8 cellular contexts compared by ENCODE assay signal in genomic region chr3:111070772-111071256, GRCh38. TPM values are rescaled to one million over a fixed set of nuclear protein-coding genes. Genes with fewer than 3 reads are reported as not detected.
A peak's percentile ranks its signal among the peaks of the same experiment; 100 is the strongest.
DNase-seq lines count a peak whose midpoint lies in the region; ATAC-seq, FAIRE-seq and TF ChIP-seq lines count a peak whose summit lies in the region.

No MANE protein-coding gene starts in this region.

- H3K9me3 Mint-ChIP-seq in activated T-cell treated with anti-CD3 and anti-CD28 coated beads, Interleukin-2, amount 50 U/mL, for 4 hours, result no peaks in the 10 kb centered on the region
- H3K9me3 Mint-ChIP-seq in central memory CD8-positive, alpha-beta T cell, result no peaks in the 10 kb centered on the region

- H3K36me3 ChIP-seq in SJCRH30 (no peaks in the 10 kb centered on the region), right lobe of liver (no peaks in the 10 kb centered on the region), subcutaneous abdominal adipose tissue (ENCODE audit: control insufficient read depth in 5 of 5, insufficient read depth in 5 of 5, low read length in 5 of 5) (no peaks in the 10 kb centered on the region)

- FAIRE-seq in urothelium cell line (lab: Jason Lieb, UNC), result no peak
- no peak for FAIRE-seq in HTR-8/SVneo (lab: Jason Lieb, UNC)

- no peak for ATAC-seq in activated T-cell treated with anti-CD3 and anti-CD28 coated beads, Interleukin-2, amount 50 U/mL, for 4 hours
- peak; percentile 7 for ATAC-seq in central memory CD8-positive, alpha-beta T cell (replicated peaks; ENCODE audit: extremely low read depth, poor library complexity, severe bottlenecking)
- peak in 2 of 4 donors; percentile 1 to 52 for ATAC-seq in right lobe of liver

- peak overlapping the region; percentile 99 for H3K4me3 ChIP-seq in SJCRH30
- H3K4me3 ChIP-seq in right lobe of liver, result peak overlapping the region; percentile 81 to 87 (median 82)
- H3K4me3 ChIP-seq in subcutaneous abdominal adipose tissue (ENCODE audit: low read depth in 1 of 5, low read length in 5 of 5), result peak overlapping the region; percentile 83 to 96 (median 90)

- peak overlapping the region; percentile 91 for H3K4me3 Mint-ChIP-seq in activated T-cell treated with anti-CD3 and anti-CD28 coated beads, Interleukin-2, amount 50 U/mL, for 4 hours
- H3K4me3 Mint-ChIP-seq in central memory CD8-positive, alpha-beta T cell, result peak overlapping the region; percentile 96

- TF ChIP-seq POLR2A in right lobe of liver (IDR thresholded peaks at IDR 0.05), result no peak

- H3K4me1 ChIP-seq in SJCRH30, result 0 out of 2 replicates have a peak, but pooled peaks cover 5% of the 10 kb centered on the region
- peaks cover 0 to 10% (median 2%) of the 10 kb centered on the region in 4 donors for H3K4me1 ChIP-seq in right lobe of liver
- H3K4me1 ChIP-seq in subcutaneous abdominal adipose tissue (ENCODE audit: control insufficient read depth in 5 of 5, insufficient read depth in 5 of 5, low read length in 5 of 5), result peaks cover 0 to 35% (median 27%) of the 10 kb centered on the region in 5 donors

- no peaks in the 10 kb centered on the region for H3K36me3 Mint-ChIP-seq in activated T-cell treated with anti-CD3 and anti-CD28 coated beads, Interleukin-2, amount 50 U/mL, for 4 hours (ENCODE audit: insufficient read depth)
- H3K36me3 Mint-ChIP-seq in central memory CD8-positive, alpha-beta T cell (ENCODE audit: insufficient read depth), result peaks cover 5% of the 10 kb centered on the region

- H3K27ac Mint-ChIP-seq in central memory CD8-positive, alpha-beta T cell (ENCODE audit: low read depth), result peak overlapping the region; percentile 86

- intact Hi-C loops in right lobe of liver (cut with DNase I), result loop anchor here in 1 of 2 donors (10.0 kb wide), 1 partner anchor 56 kb away; no protein-coding TSS in a partner anchor

- DNase-seq in activated T-cell treated with anti-CD3 and anti-CD28 coated beads, Interleukin-2, amount 50 U/mL, for 4 hours, result peak; percentile 11
- DNase-seq in activated T-cell treated with anti-CD3 and anti-CD28 coated beads for 4 hours, result no peak
- no peak for DNase-seq in SJCRH30
- DNase-seq in central memory CD8-positive, alpha-beta T cell (ENCODE audit: low spot score in 2 of 2), result no peak
- peak in 1 of 3 donors; percentile 35 for DNase-seq in right lobe of liver
- DNase-seq in urothelium cell line (ENCODE audit: low spot score), result no peak
- DNase-seq in HTR-8/SVneo (ENCODE audit: insufficient read length, low spot score), result no peak

- WGBS in right lobe of liver (ENCODE audit: insufficient coverage, low coverage, low lambda C conversion rate, missing lambda C conversion rate), result under 1% methylated on average over 18 of the region's 23 CpGs

- no peaks in the 10 kb centered on the region for H3K9me3 ChIP-seq in SJCRH30 (replicated peaks)
- no peaks in the 10 kb centered on the region for H3K9me3 ChIP-seq in right lobe of liver
- H3K9me3 ChIP-seq in subcutaneous abdominal adipose tissue (ENCODE audit: control insufficient read depth in 5 of 5, low read length in 5 of 5), result no peaks in the 10 kb centered on the region

- H3K4me1 Mint-ChIP-seq in activated T-cell treated with anti-CD3 and anti-CD28 coated beads, Interleukin-2, amount 50 U/mL, for 4 hours (ENCODE audit: low read depth), result peaks cover 37% of the 10 kb centered on the region
- peaks cover 39% of the 10 kb centered on the region for H3K4me1 Mint-ChIP-seq in central memory CD8-positive, alpha-beta T cell

- no peak for TF ChIP-seq CTCF in right lobe of liver (IDR thresholded peaks at IDR 0.05)

- peak overlapping the region; percentile 58 to 80 (median 71) for H3K9ac ChIP-seq in subcutaneous abdominal adipose tissue (ENCODE audit: low read length in 5 of 5)

- H3K27ac ChIP-seq in SJCRH30 (peak overlapping the region; percentile 90), right lobe of liver (peak overlapping the region; percentile 82 to 94 (median 85)), subcutaneous abdominal adipose tissue (ENCODE audit: low read depth, low read length) (peak overlapping the region; percentile 84)

- H3K27me3 ChIP-seq in SJCRH30, result no peaks in the 10 kb centered on the region
- H3K27me3 ChIP-seq in right lobe of liver, result no peaks in the 10 kb centered on the region
- no peaks in the 10 kb centered on the region for H3K27me3 ChIP-seq in subcutaneous abdominal adipose tissue (ENCODE audit: control insufficient read depth in 5 of 5, insufficient read depth in 4 of 5, low read length in 5 of 5)

- H3K27me3 Mint-ChIP-seq in activated T-cell treated with anti-CD3 and anti-CD28 coated beads, Interleukin-2, amount 50 U/mL, for 4 hours (ENCODE audit: low read depth), result peaks cover 26% of the 10 kb centered on the region
- peaks cover 27% of the 10 kb centered on the region for H3K27me3 Mint-ChIP-seq in central memory CD8-positive, alpha-beta T cell

RNA-seq across cellular contexts. Expression of gene NECTIN3, which starts 0.8 kb away (rescaled TPM):
- total RNA-seq in activated T-cell treated with anti-CD3 and anti-CD28 coated beads, Interleukin-2, amount 50 U/mL, for 4 hours, result 1 to 10 TPM; 2.4 to 6.3 (median 6.1) TPM
- total RNA-seq in SJCRH30 (2014; rRNA removed; shearing (Covaris generic)), result 53.5 and 70.8 TPM in 2 replicates
- total RNA-seq in right lobe of liver, result 10 to 100 TPM; 15.1 to 31.0 (median 23.1) TPM
